8 cellular contexts compared by ENCODE assay signal in the genomic region with DNA sequence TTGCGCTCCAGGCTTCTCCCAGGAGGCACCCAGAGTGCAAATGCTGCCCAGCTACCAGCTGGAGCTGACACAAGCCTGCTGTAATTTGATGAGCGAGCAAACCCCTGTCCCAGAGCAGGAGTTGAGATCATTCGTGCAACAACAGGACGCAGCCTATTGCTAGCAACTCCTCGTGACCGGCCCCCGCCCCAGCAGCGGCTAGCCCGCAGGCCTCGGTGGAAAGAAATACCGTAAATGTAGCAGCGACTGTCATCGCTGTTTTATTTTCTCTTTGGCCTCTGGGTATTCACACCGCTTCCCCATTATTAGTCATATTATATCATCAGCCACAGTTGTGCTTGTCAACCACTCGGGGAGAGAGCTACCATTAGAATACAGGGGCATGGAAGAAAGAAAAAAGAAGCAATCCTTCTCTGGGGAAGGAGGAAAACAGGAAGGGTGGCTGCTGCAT. TPM values are rescaled to one million over a fixed set of nuclear protein-coding genes. Genes with fewer than 3 reads are reported as not detected.
A peak's percentile ranks its signal among the peaks of the same experiment; 100 is the strongest.
DNase-seq lines count a peak whose midpoint lies in the region; ATAC-seq and TF ChIP-seq lines count a peak whose summit lies in the region.

No MANE protein-coding gene starts in this region.

- intact Hi-C loops in naive thymus-derived CD4-positive, alpha-beta T cell (cut with micrococcal nuclease): no loop called here

- H3K4me2 ChIP-seq in BLaER1 treated with 17β-estradiol and CSF1 and Interleukin-3, amounts not matched to agents 10 nM and 100 nM: peak overlapping the region; percentile 57 to 81 (median 72)

- ATAC-seq in naive thymus-derived CD4-positive, alpha-beta T cell: peak; percentile 62

- peaks cover 0 to 5% (median 0%) of the 10 kb centered on the region in 11 experiments; a peak in 1 of 22 replicates for H3K9me3 ChIP-seq in BLaER1 treated with 17β-estradiol and CSF1 and Interleukin-3, amounts not matched to agents 10 nM and 100 nM (replicated peaks in 1 of 11)
- no peaks in the 10 kb centered on the region for H3K9me3 ChIP-seq in naive thymus-derived CD4-positive, alpha-beta T cell (ENCODE audit: control insufficient read depth in 2 of 3, low read length in 3 of 3)

- POLR2A ChIA-PET in naive thymus-derived CD4-positive, alpha-beta T cell (lab: Charles Lee): no interaction called here

- peak overlapping the region in 4 of 10 experiments; percentile 4 to 29 (median 10); a peak in 6 of 20 replicates for H3K4me3 ChIP-seq in BLaER1 treated with 17β-estradiol and CSF1 and Interleukin-3, amounts not matched to agents 10 nM and 100 nM
- H3K4me3 ChIP-seq in naive thymus-derived CD4-positive, alpha-beta T cell (ENCODE audit: low read length): no peak overlapping the region

- H3K4me3 Mint-ChIP-seq in naive thymus-derived CD4-positive, alpha-beta T cell: peak overlapping the region in 2 of 10 donors; percentile 3 to 55

- CTCF ChIA-PET in naive thymus-derived CD4-positive, alpha-beta T cell (lab: Charles Lee): no interaction called here

- peaks cover 37 to 62% (median 42%) of the 10 kb centered on the region in 10 experiments for H3K4me1 ChIP-seq in BLaER1 treated with 17β-estradiol and CSF1 and Interleukin-3, amounts not matched to agents 10 nM and 100 nM
- H3K4me1 ChIP-seq in naive thymus-derived CD4-positive, alpha-beta T cell (ENCODE audit: control insufficient read depth in 2 of 2, insufficient read depth in 2 of 2, low read length in 2 of 2): no peaks in the 10 kb centered on the region

- peaks cover 0 to 2% (median 0%) of the 10 kb centered on the region in 5 donors for H3K36me3 Mint-ChIP-seq in naive thymus-derived CD4-positive, alpha-beta T cell

- H3K9me3 Mint-ChIP-seq in naive thymus-derived CD4-positive, alpha-beta T cell: peaks cover 0 to 3% (median 0%) of the 10 kb centered on the region in 11 donors

- TF ChIP-seq CTCF in GM10266 (IDR thresholded peaks at IDR 0.05; ENCODE audit: control insufficient read depth, insufficient read depth, low read depth, missing control alignments): no peak

- peak overlapping the region in 10 of 11 experiments; percentile 10 to 66 (median 43); a peak in 17 of 22 replicates for H3K9ac ChIP-seq in BLaER1 treated with 17β-estradiol and CSF1 and Interleukin-3, amounts not matched to agents 10 nM and 100 nM

- H3K36me3 ChIP-seq in BLaER1 treated with 17β-estradiol and CSF1 and Interleukin-3, amounts not matched to agents 10 nM and 100 nM: no peaks in the 10 kb centered on the region
- no peaks in the 10 kb centered on the region for H3K36me3 ChIP-seq in naive thymus-derived CD4-positive, alpha-beta T cell (ENCODE audit: control insufficient read depth in 2 of 3, insufficient read depth in 3 of 3, low read length in 3 of 3)

- DNase-seq in NCI-H2171 treated with DMSO at 0.1 percent for 48 hours (lab: John Stamatoyannopoulos, UW): peak; percentile 94
- peak; percentile 77 for DNase-seq in brain pericyte (ENCODE audit: low read depth, low spot score)
- peak in 1 of 9 donors; percentile 38 for DNase-seq in naive thymus-derived CD4-positive, alpha-beta T cell
- DNase-seq in NCI-H2196 (lab: John Stamatoyannopoulos, UW; ENCODE audit: unreplicated experiment): no peak
- DNase-seq in NCI-H1048 (lab: John Stamatoyannopoulos, UW): no peak
- no peak for DNase-seq in GM10266 (ENCODE audit: extremely low spot score)
- DNase-seq in NK-92 (lab: John Stamatoyannopoulos, UW; ENCODE audit: unreplicated experiment): no peak

- peaks cover 0 to 2% (median 0%) of the 10 kb centered on the region in 5 donors for H3K27me3 Mint-ChIP-seq in naive thymus-derived CD4-positive, alpha-beta T cell

- H3K4me1 Mint-ChIP-seq in naive thymus-derived CD4-positive, alpha-beta T cell: peaks cover 0 to 10% (median 0%) of the 10 kb centered on the region in 7 donors

- peak overlapping the region in 1 of 9 donors; percentile 87 for H3K27ac Mint-ChIP-seq in naive thymus-derived CD4-positive, alpha-beta T cell

- H3K27ac ChIP-seq in BLaER1 treated with 17β-estradiol and CSF1 and Interleukin-3, amounts not matched to agents 10 nM and 100 nM: peak overlapping the region in 9 of 11 experiments; percentile 14 to 76 (median 60); a peak in 16 of 22 replicates
- no peak overlapping the region for H3K27ac ChIP-seq in naive thymus-derived CD4-positive, alpha-beta T cell (ENCODE audit: low read depth, low read length)

- no peaks in the 10 kb centered on the region for H4K20me1 ChIP-seq in BLaER1 treated with 17β-estradiol and CSF1 and Interleukin-3, amounts not matched to agents 10 nM and 100 nM

- H3K27me3 ChIP-seq in BLaER1 treated with 17β-estradiol and CSF1 and Interleukin-3, amounts not matched to agents 10 nM and 100 nM: no peaks in the 10 kb centered on the region
- H3K27me3 ChIP-seq in naive thymus-derived CD4-positive, alpha-beta T cell (ENCODE audit: control insufficient read depth in 2 of 2, insufficient read depth in 2 of 2, low read length in 2 of 2): no peaks in the 10 kb centered on the region

RNA-seq across cellular contexts. Expression of a gene that starts 59.2 kb away (rescaled TPM):
- total RNA-seq in naive thymus-derived CD4-positive, alpha-beta T cell: 10 to 100 TPM; 64.2 to 85.7 (median 73.1) TPM
- 100 to 1,000 TPM; 102 to 105 TPM for polyA plus RNA-seq in naive thymus-derived CD4-positive, alpha-beta T cell

Comparison
In these comparisons a context has a peak if more than half of its experiments do, and no peak if none do; other contexts are left out.
1. DNase-seq: peak in NCI-H2171 treated with DMSO at 0.1 percent for 48 hours (single experiment) and brain pericyte (single experiment); none in NCI-H2196 (single experiment), NCI-H1048 (single experiment), GM10266 (single experiment) and NK-92 (single experiment).